8 cellular contexts compared by ENCODE assay signal in the genomic region with DNA sequence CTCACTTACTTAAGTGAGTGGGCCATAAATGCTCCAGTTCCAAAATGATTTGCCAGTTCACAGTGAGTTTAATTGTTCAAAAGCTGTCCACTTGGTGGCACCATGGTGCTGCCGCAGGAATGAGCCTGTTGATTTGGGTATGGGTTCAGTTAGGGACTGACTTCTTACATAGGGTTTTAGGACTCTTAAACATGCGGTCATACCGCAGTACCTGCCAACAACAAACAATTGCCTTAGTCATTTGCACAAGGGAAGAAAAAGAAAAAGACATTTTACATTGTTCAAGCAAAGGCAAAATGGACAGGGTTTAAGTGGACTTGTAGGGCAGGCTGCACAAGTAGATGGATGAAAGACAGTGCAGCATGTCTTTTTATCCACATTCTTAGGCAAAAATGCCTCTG.
DNase-seq lines count a peak whose midpoint lies in the region; ATAC-seq, FAIRE-seq and TF ChIP-seq lines count a peak whose summit lies in the region.

No MANE protein-coding gene starts in this region.

- H3K36me3 ChIP-seq in Peyer's patch (no peaks in the 10 kb centered on the region), ascending aorta (no peaks in the 10 kb centered on the region), hepatocyte (replicated peaks; ENCODE audit: insufficient read depth, low read depth) (no peaks in the 10 kb centered on the region), small intestine (ENCODE audit: control insufficient read depth in 2 of 2, insufficient read depth in 2 of 2, low read length in 2 of 2) (no peaks in the 10 kb centered on the region)

- ATAC-seq in GM21619 (IDR thresholded peaks at IDR 0.05; ENCODE audit: unreplicated experiment) (peak; percentile 84), HG02840 (IDR thresholded peaks at IDR 0.05; ENCODE audit: low FRiP score, unreplicated experiment) (no peak)

- TF ChIP-seq CTCF in Peyer's patch (IDR thresholded peaks at IDR 0.05), result peak in 4 of 6 experiments; percentile 36 to 60 (median 55)
- TF ChIP-seq CTCF in ascending aorta (IDR thresholded peaks at IDR 0.05), result peak; percentile 20 to 75 (median 55)
- peak; percentile 84 for TF ChIP-seq CTCF in hepatocyte (IDR thresholded peaks at IDR 0.05; ENCODE audit: poor library complexity)

- no peaks in the 10 kb centered on the region for H3K9me2 ChIP-seq in hepatocyte (replicated peaks; ENCODE audit: insufficient read depth)

- WGBS in hepatocyte (ENCODE audit: low lambda C conversion rate, missing lambda C conversion rate), result 6% methylated on average over 3 of the region's 3 CpGs
- WGBS in small intestine, 3 donors, result 2 to 11% (median 5%) methylated on average over 3 of the region's 3 CpGs

- no peaks in the 10 kb centered on the region for H4K20me1 ChIP-seq in hepatocyte (ENCODE audit: insufficient read depth, poor library complexity, severe bottlenecking)

- H3K4me3 ChIP-seq in Peyer's patch, result no peak overlapping the region
- no peak overlapping the region for H3K4me3 ChIP-seq in ascending aorta
- H3K4me3 ChIP-seq in hepatocyte, result no peak overlapping the region
- H3K4me3 ChIP-seq in small intestine (ENCODE audit: low read depth in 1 of 2, low read length in 2 of 2), result no peak overlapping the region

- DNase-seq in KG1 (lab: John Stamatoyannopoulos, UW), result peak; percentile 60
- peak in 1 of 3 donors; percentile 48 for DNase-seq in Peyer's patch
- DNase-seq in ascending aorta (ENCODE audit: low spot score in 2 of 2), result peak in 1 of 2 donors; percentile 69
- DNase-seq in hepatocyte (ENCODE audit: low spot score), result peak; percentile 68
- DNase-seq in small intestine, result peak; percentile 45

- H3K27me3 ChIP-seq in Peyer's patch (no peaks in the 10 kb centered on the region), ascending aorta (no peaks in the 10 kb centered on the region), hepatocyte (no peaks in the 10 kb centered on the region), small intestine (ENCODE audit: control insufficient read depth in 2 of 2, insufficient read depth in 2 of 2, low read length in 2 of 2) (peaks cover 0 to 3% of the 10 kb centered on the region in 2 donors)

- H3K27ac ChIP-seq in Peyer's patch, result no peak overlapping the region
- no peak overlapping the region for H3K27ac ChIP-seq in ascending aorta
- H3K27ac ChIP-seq in hepatocyte, result no peak overlapping the region
- H3K27ac ChIP-seq in small intestine (ENCODE audit: low read depth in 1 of 2, low read length in 1 of 2), result no peak overlapping the region

- FAIRE-seq in G401.6 (lab: Jason Lieb, UNC), result peak; percentile 79
- FAIRE-seq in small intestine (lab: Jason Lieb, UNC), result no peak

- intact Hi-C loops in ascending aorta (cut with DNase I), result no loop called here

- no peak for TF ChIP-seq POLR2A in Peyer's patch (IDR thresholded peaks at IDR 0.05)

- no peaks in the 10 kb centered on the region for H3K79me2 ChIP-seq in hepatocyte

- H3K4me1 ChIP-seq in Peyer's patch (no peaks in the 10 kb centered on the region), ascending aorta (no peaks in the 10 kb centered on the region), hepatocyte (ENCODE audit: insufficient read depth) (no peaks in the 10 kb centered on the region), small intestine (ENCODE audit: control insufficient read depth in 2 of 2, insufficient read depth in 1 of 2, low read depth in 1 of 2, low read length in 1 of 2) (no peaks in the 10 kb centered on the region)

- H3K9me3 ChIP-seq in Peyer's patch (no peaks in the 10 kb centered on the region), ascending aorta (no peaks in the 10 kb centered on the region), hepatocyte (ENCODE audit: low read depth) (no peaks in the 10 kb centered on the region), small intestine (ENCODE audit: control insufficient read depth, low read depth) (no peaks in the 10 kb centered on the region)

- no peak overlapping the region for H2AFZ ChIP-seq in hepatocyte

- H3K4me2 ChIP-seq in hepatocyte, result no peak overlapping the region
